In genomic region chrX:14779589-14779988, GRCh38 we compare ENCODE assay signal across 24 cellular contexts.
"Had no signal": no experiment of that assay in that cellular context is flagged by ENCODE, and none has a peak within 500 bp of the region (broad histone marks: within the 10 kb centered on the region; RNA-seq: fewer than 3 reads in every experiment).

No MANE protein-coding gene starts in this region.

- ATAC-seq: activated T-cell treated with anti-CD3 and anti-CD28 coated beads, Interleukin-2, amount 50 U/mL, for 72 hours; effector memory CD8-positive, alpha-beta T cell; gastroesophageal sphincter; right lobe of liver had no signal

- DNase-seq: activated CD4-positive, alpha-beta T cell treated with anti-CD3 and anti-CD28 coated beads for 4 hours; activated CD4-positive, alpha-beta T cell treated with anti-CD3 and anti-CD28 coated beads, Interleukin-2, amount 50 U/mL, for 4 hours; activated naive CD4-positive, alpha-beta T cell treated with Interleukin-2 at 50 U/mL for 16 hours; activated naive CD8-positive, alpha-beta T cell treated with anti-CD3 and anti-CD28 coated beads for 36 hours; activated T-cell treated with anti-CD3 and anti-CD28 coated beads for 4 hours; activated T-cell treated with anti-CD3 and anti-CD28 coated beads, Interleukin-2, amount 50 U/mL, for 72 hours; adrenal gland; aorta; cerebellar nuclear complex; effector memory CD8-positive, alpha-beta T cell; erythroblast; kidney; naive B cell; nephron progenitor cell; ovary; right lobe of liver; stimulated activated CD4-positive, alpha-beta T cell treated with anti-CD3 and anti-CD28 coated beads, Interleukin-4, amount 100 ng/mL, for 1 hour; T-helper 9 cell had no signal

- H3K9me3 ChIP-seq: adrenal gland, gastroesophageal sphincter, ovary, right lobe of liver, thoracic aorta had no signal

- H3K36me3 ChIP-seq: adrenal gland, cardiac muscle cell, gastroesophageal sphincter, ovary, right lobe of liver, thoracic aorta had no signal

- H3K27ac ChIP-seq: adrenal gland, cardiac muscle cell, coronary artery, gastroesophageal sphincter, hepatocyte, ovary, right lobe of liver, thoracic aorta, VCaP had no signal

- H2AFZ ChIP-seq: hepatocyte had no signal

- H3K4me1 ChIP-seq: adrenal gland, gastroesophageal sphincter, right lobe of liver had no signal

- H3K27me3 ChIP-seq: cardiac muscle cell, gastroesophageal sphincter, hepatocyte, ovary, right lobe of liver had no signal

- H3K4me2 ChIP-seq: hepatocyte had no signal

- H3K4me3 ChIP-seq: adrenal gland, cardiac muscle cell, coronary artery, gastroesophageal sphincter, hepatocyte, ovary, right lobe of liver, thoracic aorta had no signal
